In the genomic region with DNA sequence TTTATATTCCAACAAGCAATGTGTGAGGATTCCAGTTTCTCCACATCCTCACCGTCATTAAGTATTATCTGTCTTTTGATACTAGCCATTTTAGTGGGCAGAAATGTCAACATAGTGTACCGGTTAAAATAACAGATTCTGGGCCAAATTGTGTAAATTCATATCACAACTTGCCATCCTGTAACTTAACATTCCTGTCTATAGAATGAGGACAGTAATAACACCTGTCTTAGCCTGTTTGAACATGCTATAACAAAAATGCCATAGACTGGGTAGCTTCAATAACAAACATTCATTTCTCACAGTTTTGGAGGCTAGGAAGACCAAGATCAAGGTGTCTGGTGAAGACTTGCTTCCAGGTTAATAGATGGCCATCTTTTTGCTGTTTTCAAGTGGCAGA, we compare ENCODE assay signal across 30 cellular contexts.
"Had no signal": no experiment of that assay in that cellular context is flagged by ENCODE, and none has a peak within 500 bp of the region (broad histone marks: within the 10 kb centered on the region; RNA-seq: fewer than 3 reads in every experiment).

No MANE protein-coding gene starts in this region.

- FAIRE-seq: TTC549 had no signal

- H3K9me3 ChIP-seq: adrenal gland, ascending aorta had no signal

- H3K4me1 ChIP-seq: ascending aorta had no signal

- H3K27ac ChIP-seq: adrenal gland, ascending aorta, cardiac muscle cell, VCaP had no signal

- H3K36me3 ChIP-seq: adrenal gland, ascending aorta, cardiac muscle cell had no signal

- H3K27me3 ChIP-seq: adrenal gland, ascending aorta, cardiac muscle cell had no signal

- DNase-seq: activated B cell treated with CpG ODN at 0.5 μM for 24 hours; activated CD4-positive, alpha-beta memory T cell treated with anti-CD3 and anti-CD28 coated beads for 36 hours; activated CD4-positive, alpha-beta T cell treated with anti-CD3 and anti-CD28 coated beads for 4 hours; activated CD4-positive, alpha-beta T cell treated with anti-CD3 and anti-CD28 coated beads, Interleukin-2, amount 10 ng/mL, durations not matched to agents 24 days and 14 days; activated CD4-positive, alpha-beta T cell treated with anti-CD3 and anti-CD28 coated beads, Interleukin-2, amount 50 U/mL, for 1 hour; activated CD4-positive, alpha-beta T cell treated with anti-CD3 and anti-CD28 coated beads, Interleukin-2, amount 50 U/mL, for 4 hours; activated CD4-positive, CD25-positive, alpha-beta regulatory T cell treated with anti-CD3 and anti-CD28 coated beads, Interleukin-2, amount 50 U/mL, for 72 hours; activated CD8-positive, alpha-beta memory T cell treated with anti-CD3 and anti-CD28 coated beads, Interleukin-2, amount 50 U/mL, for 4 hours; activated CD8-positive, alpha-beta T cell treated with anti-CD3 and anti-CD28 coated beads for 36 hours; activated effector memory CD4-positive, alpha-beta T cell treated with anti-CD3 and anti-CD28 coated beads, Interleukin-2, amount 50 U/mL, for 16 hours; activated gamma-delta T cell treated with Interleukin-2 at 50 U/mL for 16 hours; activated naive CD4-positive, alpha-beta T cell; activated naive CD4-positive, alpha-beta T cell treated with anti-CD3 and anti-CD28 coated beads for 36 hours; activated naive CD4-positive, alpha-beta T cell treated with anti-CD3 and anti-CD28 coated beads, Interleukin-2, amount 50 U/mL, for 16 hours; activated naive CD8-positive, alpha-beta T cell treated with anti-CD3 and anti-CD28 coated beads for 36 hours; activated T-cell treated with anti-CD3 and anti-CD28 coated beads for 4 hours; activated T-cell treated with anti-CD3 and anti-CD28 coated beads, Interleukin-2, amount 50 U/mL, for 1 hour; activated T-cell treated with anti-CD3 and anti-CD28 coated beads, Interleukin-2, amount 50 U/mL, for 4 hours; activated T-cell treated with anti-CD3 and anti-CD28 coated beads, Interleukin-2, amount 50 U/mL, for 72 hours; adrenal gland; amniotic stem cell; caudate nucleus; cerebellar nuclear complex; T-helper 1 cell; T-helper 2 cell; T-helper 9 cell had no signal

- H3K4me3 ChIP-seq: adrenal gland, ascending aorta, cardiac muscle cell had no signal
